In the genomic region with DNA sequence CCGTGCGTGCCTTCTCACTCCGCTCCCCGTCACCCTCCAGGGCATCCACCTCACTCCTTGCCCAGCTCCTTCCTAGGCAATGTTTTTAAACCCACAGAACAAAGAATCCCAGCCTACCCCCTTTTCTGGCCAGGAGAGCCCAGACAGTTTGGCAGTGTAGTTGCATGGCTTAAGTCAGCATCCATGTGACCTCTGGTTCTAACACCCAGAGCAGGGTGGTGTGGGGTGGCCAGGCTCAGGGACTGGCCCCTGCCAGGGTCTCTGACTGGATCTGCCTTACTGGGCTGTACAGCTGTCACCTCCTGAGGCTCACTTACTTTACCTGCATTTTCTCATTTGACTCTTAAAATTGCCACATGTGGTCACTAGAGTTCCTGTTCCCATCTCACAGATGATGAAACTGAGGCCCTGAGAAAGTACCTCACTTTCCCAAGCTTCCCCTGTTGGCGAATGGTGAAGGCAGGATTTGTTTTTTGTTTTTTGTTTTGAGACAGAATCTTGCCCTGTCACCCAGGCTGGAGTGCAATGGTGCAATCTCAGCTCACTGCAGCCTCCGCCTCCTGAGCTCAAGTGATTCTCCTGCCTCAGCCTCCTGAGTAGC, we compare ENCODE assay signal across 1 cellular context.
TF ChIP-seq lines count a peak whose summit lies in the region.

No MANE protein-coding gene starts in this region.

TF ChIP-seq in HepG2, 621 proteins besides CTCF, POLR2A, EP300 and RAD21:
- peak; percentile 79 for TF ChIP-seq ZNF629 (CRISPR knock-in tag; conservative IDR thresholded peaks at IDR 0.05)
- TF ChIP-seq SSRP1 (CRISPR knock-in tag; IDR thresholded peaks at IDR 0.05): no peak
